21 cellular contexts compared by ENCODE assay signal in genomic region chr5:180636016-180636402, GRCh38. TPM values are rescaled to one million over a fixed set of nuclear protein-coding genes. Genes with fewer than 3 reads are reported as not detected.
"Had no signal": no experiment of that assay in that cellular context is flagged by ENCODE, and none has a peak within 500 bp of the region (broad histone marks: within the 10 kb centered on the region; RNA-seq: fewer than 3 reads in every experiment).

No MANE protein-coding gene starts in this region.

- ATAC-seq: naive thymus-derived CD4-positive, alpha-beta T cell; stimulated activated naive CD8-positive, alpha-beta T cell treated with anti-CD3 and anti-CD28 coated beads, Interleukin-15, Interleukin-2, amounts not matched to agents 100 U/mL and 50 U/mL, for 24 hours; T-helper 17 cell had no signal

- H3K27ac ChIP-seq: heart right ventricle, prostate gland, upper lobe of left lung had no signal

- H3K4me1 ChIP-seq: prostate gland had no signal

- H3K27me3 ChIP-seq: upper lobe of left lung had no signal

- H3K4me3 ChIP-seq: heart right ventricle, prostate gland, upper lobe of left lung had no signal

- H3K9me3 ChIP-seq: heart right ventricle, prostate gland, upper lobe of left lung had no signal

- DNase-seq: activated CD4-positive, CD25-positive, alpha-beta regulatory T cell; activated CD8-positive, alpha-beta memory T cell treated with anti-CD3 and anti-CD28 coated beads for 24 hours; activated naive CD4-positive, alpha-beta T cell treated with Interleukin-2 at 50 U/mL for 16 hours; activated naive CD8-positive, alpha-beta T cell treated with anti-CD3 and anti-CD28 coated beads for 36 hours; activated T-cell treated with anti-CD3 and anti-CD28 coated beads, Interleukin-2, amount 50 U/mL, for 48 hours; caudate nucleus; effector CD4-positive, alpha-beta T cell; erythroblast; foreskin fibroblast; heart right ventricle; islet precursor cell; naive thymus-derived CD4-positive, alpha-beta T cell; stimulated activated CD4-positive, alpha-beta T cell treated with anti-CD3 and anti-CD28 coated beads, Interleukin-4, amount 100 ng/mL, for 24 hours; stimulated activated naive CD8-positive, alpha-beta T cell treated with anti-CD3 and anti-CD28 coated beads, Interleukin-15, Interleukin-2, amounts not matched to agents 100 U/mL and 50 U/mL, for 24 hours; SW 1271 had no signal

- H3K36me3 ChIP-seq: heart right ventricle, prostate gland, upper lobe of left lung had no signal

RNA-seq across cellular contexts. Expression of gene FLT4, which starts 13.4 kb away (rescaled TPM):
- polyA plus RNA-seq: fibroblast of lung had no signal

RNA-seq across cellular contexts. Expression of gene SCGB3A1, which starts 44.7 kb away (rescaled TPM):
- total RNA-seq: fibroblast of lung, osteocyte, subcutaneous adipose tissue had no signal
- polyA plus RNA-seq: fibroblast of lung; naive thymus-derived CD4-positive, alpha-beta T cell had no signal
